In the genomic region with DNA sequence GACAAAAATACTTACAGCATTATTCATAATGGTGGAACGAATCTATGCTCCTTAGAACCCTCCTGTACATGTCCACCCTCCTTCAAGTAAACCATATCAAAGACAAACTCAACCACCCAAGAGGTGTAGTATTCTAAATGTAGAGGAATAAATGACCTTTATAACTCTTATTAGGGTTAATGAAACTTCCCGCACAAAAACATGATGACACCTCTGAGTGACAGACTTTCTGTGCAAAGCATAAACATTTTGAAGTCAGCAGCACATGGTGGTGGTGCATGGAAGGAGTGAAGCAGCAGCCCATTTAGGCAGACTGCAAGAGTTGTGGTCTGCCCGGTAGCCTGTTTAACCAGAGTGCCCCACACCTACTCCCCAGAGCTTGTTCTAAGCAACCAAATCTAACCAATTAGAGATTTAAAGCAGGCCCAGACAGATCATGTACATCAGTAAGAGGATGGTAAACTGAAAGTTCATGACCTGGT, we compare ENCODE assay signal across 8 cellular contexts. TPM values are rescaled to one million over a fixed set of nuclear protein-coding genes. Genes with fewer than 3 reads are reported as not detected.
A peak's percentile ranks its signal among the peaks of the same experiment; 100 is the strongest.
DNase-seq lines count a peak whose midpoint lies in the region; ATAC-seq and TF ChIP-seq lines count a peak whose summit lies in the region.

No MANE protein-coding gene starts in this region.

- H3K36me3 ChIP-seq in adipocyte (ENCODE audit: control insufficient read depth, insufficient read depth, low read length, severe bottlenecking) = peaks cover 11% of the 10 kb centered on the region
- H3K36me3 ChIP-seq in mesodermal cell (ENCODE audit: control insufficient read depth, insufficient read depth, low read length) = peaks cover 2% of the 10 kb centered on the region

- H3K9me3 ChIP-seq in adipocyte (ENCODE audit: control insufficient read depth, low read length) (no peaks in the 10 kb centered on the region), mesodermal cell (ENCODE audit: control insufficient read depth, low read length) (no peaks in the 10 kb centered on the region)

- 83% methylated on average over 1 of the region's 3 CpGs; no CpG with 5 or more reads in 1 of the 2 experiments for WGBS in mesodermal cell (ENCODE audit: insufficient coverage in 2 of 2), 2 experiments

- no peak for TF ChIP-seq CTCF in 22Rv1 (IDR thresholded peaks at IDR 0.05)

- CTCF ChIA-PET in HEK293T (lab: Yijun Ruan, JAX) = interaction anchor here (0.6 to 1.6 kb wide), 3 partner anchors 12 to 74 kb away, joined by 3 to 9 read pairs (median 3); no protein-coding TSS in a partner anchor

- H3K27me3 ChIP-seq in adipocyte (replicated peaks; ENCODE audit: control insufficient read depth, insufficient read depth, low read length) = peaks cover 5% of the 10 kb centered on the region

- POLR2A ChIA-PET in HEK293T (lab: Yijun Ruan, JAX) = interaction anchor here (0.8 to 2.7 kb wide), 16 partner anchors 10 to 1889 kb away, joined by 3 to 26 read pairs (median 6); a partner anchor contains a TSS

- DNase-seq in HEK293T (ENCODE audit: extremely low spot score) (no peak), adipocyte (ENCODE audit: low read depth) (no peak), NCI-H2196 treated with DMSO at 0.1 percent for 48 hours (lab: John Stamatoyannopoulos, UW; ENCODE audit: unreplicated experiment) (no peak), epidermal melanocyte (ENCODE audit: insufficient read length, low spot score) (no peak)

- peaks cover 31% of the 10 kb centered on the region for H3K4me1 ChIP-seq in adipocyte (ENCODE audit: control insufficient read depth, insufficient read depth, low read length)
- no peaks in the 10 kb centered on the region for H3K4me1 ChIP-seq in mesodermal cell (ENCODE audit: control insufficient read depth, insufficient read depth, low read length, poor library complexity, severe bottlenecking)

- peak overlapping the region; percentile 98 for H3K4me3 ChIP-seq in adipocyte (ENCODE audit: low read length)
- peak overlapping the region; percentile 97 for H3K4me3 ChIP-seq in mesodermal cell (ENCODE audit: extremely low read depth, insufficient read depth, low read length, poor library complexity, severe bottlenecking)

- H3K9ac ChIP-seq in adipocyte (ENCODE audit: low read length) = peak overlapping the region; percentile 93

- H3K27ac ChIP-seq in 22Rv1 (peak overlapping the region; percentile 78), mesodermal cell (ENCODE audit: low read depth, low read length, severe bottlenecking) (peak overlapping the region; percentile 53)

- ATAC-seq in HG02973 (IDR thresholded peaks at IDR 0.05; ENCODE audit: unreplicated experiment) = no peak
- no peak for ATAC-seq in HG02970 (IDR thresholded peaks at IDR 0.05; ENCODE audit: low FRiP score, unreplicated experiment)

TF ChIP-seq in HEK293T, 16 proteins besides CTCF, POLR2A, EP300 and RAD21:
- TF ChIP-seq ZNF384 (IDR thresholded peaks at IDR 0.05) (no peak), L3MBTL2 (conservative IDR thresholded peaks at IDR 0.05) (peak; percentile 57)

RNA-seq across cellular contexts. Expression of a gene that starts 0.6 kb away (rescaled TPM):
- polyA plus RNA-seq in mesodermal cell (2013, experiment 1 of 2) = 15.1 TPM
- 13.2 TPM for polyA plus RNA-seq in mesodermal cell (2013, experiment 2 of 2)

RNA-seq across cellular contexts. Expression of a gene that starts 25.5 kb away (rescaled TPM):
- polyA plus RNA-seq in mesodermal cell (2013, experiment 1 of 2) = 3.5 TPM
- polyA plus RNA-seq in mesodermal cell (2013, experiment 2 of 2) = 4.5 TPM

RNA-seq across cellular contexts. Expression of a gene that starts 38.8 kb away (rescaled TPM):
- polyA plus RNA-seq in mesodermal cell (2013, experiment 1 of 2) = 71.5 TPM
- polyA plus RNA-seq in mesodermal cell (2013, experiment 2 of 2) = 65.3 TPM

RNA-seq across cellular contexts. Expression of a gene that starts 45.2 kb away (rescaled TPM):
- not detected for polyA plus RNA-seq in mesodermal cell (2013, experiment 1 of 2)
- polyA plus RNA-seq in mesodermal cell (2013, experiment 2 of 2) = not detected

RNA-seq across cellular contexts. Expression of a gene that starts 52.1 kb away (rescaled TPM):
- polyA plus RNA-seq in mesodermal cell (2013, experiment 1 of 2) = 19.2 TPM
- polyA plus RNA-seq in mesodermal cell (2013, experiment 2 of 2) = 20.4 TPM
